In the genomic region with DNA sequence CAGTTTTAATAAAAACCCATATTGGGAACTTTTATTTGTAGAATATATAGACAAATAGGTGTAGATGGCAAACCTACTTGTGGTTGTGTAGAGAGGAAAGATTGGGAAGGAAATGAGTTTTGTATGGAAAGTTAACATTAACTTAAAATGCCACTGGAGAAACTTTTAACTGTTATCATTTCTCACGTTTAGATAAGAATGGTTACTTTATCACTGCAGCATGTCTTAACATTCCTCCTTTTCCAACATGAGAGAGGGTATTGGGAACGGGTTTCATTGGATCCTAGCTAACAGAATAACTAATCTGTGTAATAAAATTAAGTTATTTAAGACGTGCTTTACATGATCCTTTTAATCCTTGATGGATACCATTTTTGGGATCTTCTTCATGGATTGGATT, we compare ENCODE assay signal across 9 cellular contexts. TPM values are rescaled to one million over a fixed set of nuclear protein-coding genes. Genes with fewer than 3 reads are reported as not detected.
DNase-seq lines count a peak whose midpoint lies in the region; ATAC-seq and TF ChIP-seq lines count a peak whose summit lies in the region.
"Had no signal": no experiment of that assay in that cellular context is flagged by ENCODE, and none has a peak within 500 bp of the region (broad histone marks: within the 10 kb centered on the region; RNA-seq: fewer than 3 reads in every experiment).

No MANE protein-coding gene starts in this region.

- DNase-seq in GM12865 (ENCODE audit: low read depth), result no peak
- no peak for DNase-seq in Panc1 (ENCODE audit: low read depth, low spot score)
- DNase-seq in epithelial cell of proximal tubule (ENCODE audit: low read depth), result no peak
- no peak for DNase-seq in DMS 273 (lab: John Stamatoyannopoulos, UW; ENCODE audit: unreplicated experiment)
- no peak for DNase-seq in COR-L47 (lab: John Stamatoyannopoulos, UW)
- no peak for DNase-seq in activated effector memory CD4-positive, alpha-beta T cell treated with Interleukin-2 at 50 U/mL for 16 hours
- DNase-seq in GM10248 (ENCODE audit: extremely low spot score), result no peak
- DNase-seq: NCI-H1694 treated with DMSO at 0.1 percent for 48 hours had no signal

- BruUV-seq in Panc1 (replicated peaks; lab: Mats Ljungman, UMichigan), result no TSS peak

- peak overlapping the region; percentile 98 for H3K27ac ChIP-seq in Panc1 (ENCODE audit: low read length)
- H3K27ac ChIP-seq in rectal smooth muscle tissue (ENCODE audit: low read depth, low read length), result peak overlapping the region; percentile 100

- CTCF ChIA-PET in Panc1 (lab: Charles Lee), result no interaction called here
- CTCF ChIA-PET in GM10248 (lab: Yijun Ruan, JAX), result interaction anchor here (1.4 kb wide), 1 partner anchor 9 kb away, joined by 4 read pairs; no protein-coding TSS in a partner anchor

- POLR2A ChIA-PET in Panc1 (lab: Charles Lee) (no interaction called here), GM10248 (lab: Yijun Ruan, JAX) (no interaction called here)

- TF ChIP-seq CTCF in GM12865 (IDR thresholded peaks at IDR 0.05; ENCODE audit: insufficient read depth, low read depth, low read length, missing control alignments), result no peak
- TF ChIP-seq CTCF in Panc1 (IDR thresholded peaks at IDR 0.05), result no peak
- TF ChIP-seq CTCF in epithelial cell of proximal tubule (conservative IDR thresholded peaks at IDR 0.05; ENCODE audit: low read depth, low read length), result no peak
- TF ChIP-seq CTCF in GM10248 (IDR thresholded peaks at IDR 0.05; ENCODE audit: control extremely low read depth, extremely low read depth, low read depth, missing control alignments), result no peak

- H3K36me3 ChIP-seq in Panc1 (ENCODE audit: control insufficient read depth, insufficient read depth, low read length) (peaks cover 27% of the 10 kb centered on the region), rectal smooth muscle tissue (ENCODE audit: control insufficient read depth, insufficient read depth, low read length) (peaks cover 2% of the 10 kb centered on the region)

- H3K4me1 ChIP-seq in Panc1 (ENCODE audit: control insufficient read depth, insufficient read depth, low read length) (peaks cover 18% of the 10 kb centered on the region), rectal smooth muscle tissue (ENCODE audit: control insufficient read depth, insufficient read depth, low read length) (peaks cover 13% of the 10 kb centered on the region)

- H3K9ac ChIP-seq in rectal smooth muscle tissue (ENCODE audit: low read length), result no peak overlapping the region

- in situ Hi-C loops in Panc1 (cut with HindIII; ENCODE audit: low pct_unique_long_range_greater_than_20kb, low sequenced_read_pairs), result no loop called here

- intact Hi-C loops in Panc1 (cut with micrococcal nuclease; ENCODE audit: unreplicated experiment), result no loop called here

- H3K9me3 ChIP-seq in Panc1 (ENCODE audit: control insufficient read depth, insufficient read depth, low read depth, low read length), result no peaks in the 10 kb centered on the region

- no peak for ATAC-seq in Panc1

- H3K4me3 ChIP-seq in GM12865 (ENCODE audit: low read depth, low read length) (peak overlapping the region; percentile 88), Panc1 (ENCODE audit: low read depth in 2 of 2, low read length in 2 of 2) (peak overlapping the region; percentile 98 to 100; a peak in 3 of 4 replicates), epithelial cell of proximal tubule (ENCODE audit: low read depth, low read length) (peak overlapping the region; percentile 87), rectal smooth muscle tissue (ENCODE audit: low read length) (peak overlapping the region; percentile 4)

- H3K27me3 ChIP-seq in Panc1 (ENCODE audit: control insufficient read depth, insufficient read depth, low read length) (no peaks in the 10 kb centered on the region), rectal smooth muscle tissue (ENCODE audit: control insufficient read depth, insufficient read depth, low read length) (no peaks in the 10 kb centered on the region)

RNA-seq across cellular contexts. Expression of a gene that starts 1.8 kb away (rescaled TPM):
- total RNA-seq in Panc1 (2021; ENCODE audit: unreplicated experiment), result 110 TPM
- polyA plus RNA-seq in Panc1 (2012; ENCODE audit: insufficient read length), result 92.6 TPM
- total RNA-seq in epithelial cell of proximal tubule, result 47.5 and 56.0 TPM in 2 replicates

RNA-seq across cellular contexts. Expression of a gene that starts 20.4 kb away (rescaled TPM):
- total RNA-seq in Panc1 (2021; ENCODE audit: unreplicated experiment) (12.7 TPM), epithelial cell of proximal tubule (6.0 and 22.7 TPM in 2 replicates)
- polyA plus RNA-seq in Panc1 (2012; ENCODE audit: insufficient read length), result 18.5 TPM

Comparison
In these comparisons a context has a peak if more than half of its experiments do, and no peak if none do; other contexts are left out.
1. H3K4me3 ChIP-seq: peak in every context shown above with its lines; median percentile 99 in Panc1; 88 in GM12865; 87 in epithelial cell of proximal tubule; 4 in rectal smooth muscle tissue.